Comparison of ENCODE assay signal across 21 cellular contexts in the genomic region with DNA sequence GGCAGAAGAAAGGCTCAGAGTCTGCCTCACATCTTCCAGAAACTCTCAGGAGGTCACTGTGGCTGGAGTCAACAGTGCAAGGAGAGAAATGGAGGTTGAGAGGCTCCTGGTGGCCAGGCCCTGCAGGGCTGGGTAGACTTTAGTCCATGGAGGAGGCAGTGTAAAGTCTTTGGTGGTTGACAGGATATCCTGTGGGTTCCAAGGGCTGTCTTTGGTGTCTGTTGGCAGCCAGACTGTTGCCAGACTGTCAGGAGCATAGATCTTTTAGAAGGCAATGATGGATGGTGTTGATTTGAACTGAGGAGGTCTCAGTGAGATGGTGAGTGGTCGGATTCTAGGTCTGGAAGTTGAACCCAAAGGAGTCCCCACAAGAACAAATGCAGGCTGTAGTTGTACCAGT. TPM values are rescaled to one million over a fixed set of nuclear protein-coding genes. Genes with fewer than 3 reads are reported as not detected.
DNase-seq lines count a peak whose midpoint lies in the region; ATAC-seq and TF ChIP-seq lines count a peak whose summit lies in the region.
"Had no signal": no experiment of that assay in that cellular context is flagged by ENCODE, and none has a peak within 500 bp of the region (broad histone marks: within the 10 kb centered on the region; RNA-seq: fewer than 3 reads in every experiment).

No MANE protein-coding gene starts in this region.

- H3K27ac ChIP-seq in DND-41 (ENCODE audit: low read length) = no peak overlapping the region
- H3K27ac ChIP-seq in Karpas-422 (ENCODE audit: low read length) = no peak overlapping the region
- no peak overlapping the region for H3K27ac ChIP-seq in left lung

- no peak overlapping the region for H3K4me3 Mint-ChIP-seq in activated naive CD8-positive, alpha-beta T cell treated with anti-CD3 and anti-CD28 coated beads, Interleukin-2, amount 10 ng/mL, durations not matched to agents 7 days and 5 days
- no peak overlapping the region for H3K4me3 Mint-ChIP-seq in activated naive CD8-positive, alpha-beta T cell treated with anti-CD3 and anti-CD28 coated beads, Interleukin-2, amount 50 U/mL, for 24 hours
- H3K4me3 Mint-ChIP-seq: CD14-positive monocyte; CD4-positive, alpha-beta T cell; CD8-positive, alpha-beta memory T cell; GM23338; H9 had no signal

- POLR2A ChIA-PET in activated naive CD8-positive, alpha-beta T cell treated with anti-CD3 and anti-CD28 coated beads, Interleukin-2, amount 10 ng/mL, durations not matched to agents 7 days and 5 days (lab: Charles Lee) = no interaction called here

- peaks cover 1% of the 10 kb centered on the region for H3K9me3 Mint-ChIP-seq in activated naive CD8-positive, alpha-beta T cell treated with anti-CD3 and anti-CD28 coated beads, Interleukin-2, amount 10 ng/mL, durations not matched to agents 7 days and 5 days
- H3K9me3 Mint-ChIP-seq in activated naive CD8-positive, alpha-beta T cell treated with anti-CD3 and anti-CD28 coated beads, Interleukin-2, amount 50 U/mL, for 24 hours = no peaks in the 10 kb centered on the region

- H2AFZ ChIP-seq in DND-41 (ENCODE audit: low read depth, low read length) (no peak overlapping the region), Karpas-422 (ENCODE audit: low read length) (no peak overlapping the region)
- H2AFZ ChIP-seq: GM23338 had no signal

- H3K27ac Mint-ChIP-seq in activated naive CD8-positive, alpha-beta T cell treated with anti-CD3 and anti-CD28 coated beads, Interleukin-2, amount 10 ng/mL, durations not matched to agents 7 days and 5 days = no peak overlapping the region
- H3K27ac Mint-ChIP-seq in activated naive CD8-positive, alpha-beta T cell treated with anti-CD3 and anti-CD28 coated beads, Interleukin-2, amount 50 U/mL, for 24 hours = no peak overlapping the region
- H3K27ac Mint-ChIP-seq: CD14-positive monocyte; CD4-positive, alpha-beta T cell; CD8-positive, alpha-beta memory T cell; GM23338; H9 had no signal

- H3K4me1 ChIP-seq in DND-41 (ENCODE audit: insufficient read depth, low read length) (no peaks in the 10 kb centered on the region), Karpas-422 (ENCODE audit: low read length) (no peaks in the 10 kb centered on the region), left lung (no peaks in the 10 kb centered on the region)

- peaks cover 5% of the 10 kb centered on the region for H3K27me3 ChIP-seq in DND-41 (ENCODE audit: insufficient read depth, low read length, poor library complexity)
- no peaks in the 10 kb centered on the region for H3K27me3 ChIP-seq in Karpas-422 (ENCODE audit: low read length)
- no peaks in the 10 kb centered on the region for H3K27me3 ChIP-seq in left lung

- TF ChIP-seq CTCF in DND-41 (IDR thresholded peaks at IDR 0.05; ENCODE audit: borderline replicate concordance, extremely low read depth, low read length, poor library complexity, severe bottlenecking) (no peak), left lung (IDR thresholded peaks at IDR 0.05) (no peak)

- H3K4me2 ChIP-seq in DND-41 (ENCODE audit: insufficient read depth, low read length) (no peak overlapping the region), Karpas-422 (ENCODE audit: low read depth, low read length, poor library complexity, severe bottlenecking) (no peak overlapping the region)
- H3K4me2 ChIP-seq: GM23338 had no signal

- intact Hi-C loops in left lung (cut with DNase I) = no loop called here

- H3K27me3 Mint-ChIP-seq in activated naive CD8-positive, alpha-beta T cell treated with anti-CD3 and anti-CD28 coated beads, Interleukin-2, amount 10 ng/mL, durations not matched to agents 7 days and 5 days = peaks cover 8% of the 10 kb centered on the region
- peaks cover 11% of the 10 kb centered on the region for H3K27me3 Mint-ChIP-seq in activated naive CD8-positive, alpha-beta T cell treated with anti-CD3 and anti-CD28 coated beads, Interleukin-2, amount 50 U/mL, for 24 hours

- peak; percentile 61 for ATAC-seq in activated naive CD8-positive, alpha-beta T cell treated with anti-CD3 and anti-CD28 coated beads, Interleukin-2, amount 10 ng/mL, durations not matched to agents 7 days and 5 days (ENCODE audit: low read depth)
- ATAC-seq in activated naive CD8-positive, alpha-beta T cell treated with anti-CD3 and anti-CD28 coated beads, Interleukin-2, amount 50 U/mL, for 24 hours = no peak
- ATAC-seq in DND-41 (ENCODE audit: insufficient read depth, low read depth) (peak; percentile 89), left lobe of liver (no peak), left lung (no peak)
- ATAC-seq: GM23338, HCT116 had no signal

- H4K20me1 ChIP-seq in DND-41 (ENCODE audit: insufficient read depth, low read length) (no peaks in the 10 kb centered on the region), Karpas-422 (ENCODE audit: insufficient read depth, low read depth, low read length) (no peaks in the 10 kb centered on the region)

- H3K9ac ChIP-seq in DND-41 (ENCODE audit: low read depth, low read length) = no peak overlapping the region
- H3K9ac ChIP-seq in Karpas-422 (ENCODE audit: low read length) = no peak overlapping the region

- no peak for DNase-seq in activated naive CD8-positive, alpha-beta T cell treated with anti-CD3 and anti-CD28 coated beads, Interleukin-2, amount 10 ng/mL, durations not matched to agents 7 days and 5 days
- no peak for DNase-seq in activated naive CD8-positive, alpha-beta T cell treated with anti-CD3 and anti-CD28 coated beads, Interleukin-2, amount 50 U/mL, for 24 hours
- DNase-seq in DND-41 (peak; percentile 26), Karpas-422 (peak; percentile 21), left lobe of liver (ENCODE audit: low spot score) (no peak), left lung (no peak), middle frontal gyrus (ENCODE audit: extremely low spot score, low spot score) (no peak)
- DNase-seq: CD4-positive, alpha-beta T cell; CD8-positive, alpha-beta memory T cell; DMS 273 treated with DMSO at 0.1 percent for 48 hours; DMS79; GF-D8; H9 had no signal

- H3K79me2 ChIP-seq in DND-41 (ENCODE audit: insufficient read depth, low read length) = no peaks in the 10 kb centered on the region
- no peaks in the 10 kb centered on the region for H3K79me2 ChIP-seq in Karpas-422 (ENCODE audit: low read length)

- no peaks in the 10 kb centered on the region for H3K9me2 ChIP-seq in Karpas-422 (replicated peaks; ENCODE audit: insufficient read depth, low read length)

- no peaks in the 10 kb centered on the region for H3K36me3 ChIP-seq in DND-41 (ENCODE audit: insufficient read depth, low read length)
- H3K36me3 ChIP-seq in Karpas-422 (ENCODE audit: insufficient read depth, low read length) = no peaks in the 10 kb centered on the region
- no peaks in the 10 kb centered on the region for H3K36me3 ChIP-seq in left lung

- H3K36me3 Mint-ChIP-seq in activated naive CD8-positive, alpha-beta T cell treated with anti-CD3 and anti-CD28 coated beads, Interleukin-2, amount 10 ng/mL, durations not matched to agents 7 days and 5 days = no peaks in the 10 kb centered on the region
- no peaks in the 10 kb centered on the region for H3K36me3 Mint-ChIP-seq in activated naive CD8-positive, alpha-beta T cell treated with anti-CD3 and anti-CD28 coated beads, Interleukin-2, amount 50 U/mL, for 24 hours (ENCODE audit: low read depth)
- H3K36me3 Mint-ChIP-seq: CD14-positive monocyte; CD8-positive, alpha-beta memory T cell had no signal

- H3K9me3 ChIP-seq in DND-41 (ENCODE audit: insufficient read depth, low read length, severe bottlenecking) (no peaks in the 10 kb centered on the region), Karpas-422 (ENCODE audit: low read length) (no peaks in the 10 kb centered on the region), left lung (peaks cover 0 to 5% of the 10 kb centered on the region in 2 donors)

- H3K4me3 ChIP-seq in DND-41 (ENCODE audit: low read depth in 1 of 2, low read length in 2 of 2) = no peak overlapping the region
- no peak overlapping the region for H3K4me3 ChIP-seq in Karpas-422 (ENCODE audit: low read length)
- H3K4me3 ChIP-seq in left lung = no peak overlapping the region
- H3K4me3 ChIP-seq: GM23338 had no signal

- peaks cover 3% of the 10 kb centered on the region for H3K4me1 Mint-ChIP-seq in activated naive CD8-positive, alpha-beta T cell treated with anti-CD3 and anti-CD28 coated beads, Interleukin-2, amount 10 ng/mL, durations not matched to agents 7 days and 5 days
- H3K4me1 Mint-ChIP-seq in activated naive CD8-positive, alpha-beta T cell treated with anti-CD3 and anti-CD28 coated beads, Interleukin-2, amount 50 U/mL, for 24 hours = no peaks in the 10 kb centered on the region
- H3K4me1 Mint-ChIP-seq: CD14-positive monocyte; CD8-positive, alpha-beta memory T cell; GM23338; H9 had no signal

RNA-seq across cellular contexts. Expression of a gene that starts 45.0 kb away (rescaled TPM):
- not detected for total RNA-seq in activated naive CD8-positive, alpha-beta T cell treated with anti-CD3 and anti-CD28 coated beads, Interleukin-2, amount 10 ng/mL, durations not matched to agents 7 days and 5 days
- total RNA-seq in Karpas-422 (2014; rRNA removed; shearing (Covaris generic); ENCODE audit: low replicate concordance) = not detected in 2 replicates
- total RNA-seq in left lobe of liver = not detected
- total RNA-seq in left lung = not detected
- total RNA-seq: A172; A673; CD4-positive, alpha-beta T cell; CD8-positive, alpha-beta memory T cell; Daoy; G401; H4 had no signal

Comparison
In these comparisons a context has a peak if more than half of its experiments do, and no peak if none do; other contexts are left out.
1. ATAC-seq: peak in activated naive CD8-positive, alpha-beta T cell treated with anti-CD3 and anti-CD28 coated beads, Interleukin-2, amount 10 ng/mL, durations not matched to agents 7 days and 5 days (single experiment) and DND-41 (single experiment); none in activated naive CD8-positive, alpha-beta T cell treated with anti-CD3 and anti-CD28 coated beads, Interleukin-2, amount 50 U/mL, for 24 hours (single experiment), left lobe of liver (single experiment) and left lung (single experiment).
2. DNase-seq: peak in DND-41 (single experiment) and Karpas-422 (single experiment); none in activated naive CD8-positive, alpha-beta T cell treated with anti-CD3 and anti-CD28 coated beads, Interleukin-2, amount 10 ng/mL, durations not matched to agents 7 days and 5 days (single experiment), activated naive CD8-positive, alpha-beta T cell treated with anti-CD3 and anti-CD28 coated beads, Interleukin-2, amount 50 U/mL, for 24 hours (single experiment), left lobe of liver (single experiment), left lung (0 of 2) and middle frontal gyrus (single experiment).